8 cellular contexts compared by ENCODE assay signal in genomic region chr5:115460476-115460875, GRCh38.
DNase-seq lines count a peak whose midpoint lies in the region; ATAC-seq and TF ChIP-seq lines count a peak whose summit lies in the region.

No MANE protein-coding gene starts in this region.

- DNase-seq in EH (ENCODE audit: low read depth) (peak; percentile 92), choroid plexus epithelial cell (ENCODE audit: low read depth) (peak; percentile 63), KBM-7 (no peak), anterior cingulate cortex (lab: John Stamatoyannopoulos, UW) (no peak), KG1 (lab: John Stamatoyannopoulos, UW) (no peak)
- peak; percentile 36 for DNase-seq in stimulated activated CD8-positive, alpha-beta memory T cell treated with anti-CD3 and anti-CD28 coated beads, Interleukin-4, amount 100 ng/mL, for 48 hours

- in situ Hi-C loops in KBM-7 (cut with MboI; ENCODE audit: low pct_unique_long_range_greater_than_20kb, low sequenced_read_pairs), result no loop called here

- ATAC-seq in GM19463 (IDR thresholded peaks at IDR 0.05; ENCODE audit: unreplicated experiment) (peak; percentile 68), HG03575 (IDR thresholded peaks at IDR 0.05; ENCODE audit: extremely low read depth, insufficient number of reproducible peaks, low FRiP score, unreplicated experiment) (peak; percentile 62)

- H3K4me3 ChIP-seq in choroid plexus epithelial cell (ENCODE audit: low read depth, low read length), result no peak overlapping the region

- no peak for TF ChIP-seq CTCF in choroid plexus epithelial cell (conservative IDR thresholded peaks at IDR 0.05; ENCODE audit: low read depth, low read length)

Comparison
In these comparisons a context has a peak if more than half of its experiments do, and no peak if none do; other contexts are left out.
1. DNase-seq: peak in EH (single experiment), choroid plexus epithelial cell (single experiment) and stimulated activated CD8-positive, alpha-beta memory T cell treated with anti-CD3 and anti-CD28 coated beads, Interleukin-4, amount 100 ng/mL, for 48 hours (single experiment); none in KBM-7 (single experiment), anterior cingulate cortex (0 of 58) and KG1 (single experiment).